ENCODE assay signal across 1 cellular context in genomic region chr2:74740395-74741075, GRCh38.
TF ChIP-seq lines count a peak whose summit lies in the region.

No MANE protein-coding gene starts in this region.

TF ChIP-seq in HepG2, 621 proteins besides CTCF, POLR2A, EP300 and RAD21 (continued from another document and continues in another):
- TF ChIP-seq PRDM10 (CRISPR knock-in tag; IDR thresholded peaks at IDR 0.05; ENCODE audit: low read depth) (peak; percentile 48; the same call in 1 of the 2 replicates), HNRNPL (IDR thresholded peaks at IDR 0.05; ENCODE audit: low read depth, low read length) (peak; percentile 76), ZNF619 (CRISPR knock-in tag; IDR thresholded peaks at IDR 0.05) (0 out of 2 replicates have a peak, but pooled peaks have one; percentile 31), SOX6 (IDR thresholded peaks at IDR 0.05) (no peak), SOX6 (CRISPR knock-in tag; IDR thresholded peaks at IDR 0.05) (peak; percentile 47; the same call in 1 of the 2 replicates), ZBTB20 (CRISPR knock-in tag; IDR thresholded peaks at IDR 0.05; ENCODE audit: borderline replicate concordance, low read depth) (peak; percentile 88; the same call in 1 of the 2 replicates), DDIT3 (CRISPR knock-in tag; IDR thresholded peaks at IDR 0.05) (no peak), AKAP8 (CRISPR knock-in tag; IDR thresholded peaks at IDR 0.05) (peak; percentile 58; the same call in 1 of the 2 replicates), ZNF562 (CRISPR knock-in tag; IDR thresholded peaks at IDR 0.05; ENCODE audit: borderline replicate concordance) (no peak), HMGXB4 (CRISPR knock-in tag; IDR thresholded peaks at IDR 0.05; ENCODE audit: borderline replicate concordance in 1 of 2, low read depth in 1 of 2) (peak; percentile 21 to 70; a peak in 1 of 4 replicates), HNRNPUL1 (IDR thresholded peaks at IDR 0.05; ENCODE audit: low read depth, low read length) (no peak), XRCC5 (optimal IDR thresholded peaks at IDR 0.05; ENCODE audit: low read length) (peak; percentile 55), ZNF772 (CRISPR knock-in tag; IDR thresholded peaks at IDR 0.05) (peak; percentile 40; the same call in 1 of the 2 replicates), RARA (CRISPR knock-in tag; IDR thresholded peaks at IDR 0.05) (peak; percentile 75), RFXANK (CRISPR knock-in tag; IDR thresholded peaks at IDR 0.05) (0 out of 2 replicates have a peak, but pooled peaks have one; percentile 35), MTF2 (CRISPR knock-in tag; IDR thresholded peaks at IDR 0.05; ENCODE audit: borderline replicate concordance) (no peak), ZBTB33 (CRISPR knock-in tag; IDR thresholded peaks at IDR 0.05) (peak; percentile 71; the same call in 1 of the 2 replicates), MLX (CRISPR knock-in tag; IDR thresholded peaks at IDR 0.05) (peak; percentile 85), CREB1 (IDR thresholded peaks at IDR 0.05) (peak; percentile 58), CREB1 (CRISPR knock-in tag; IDR thresholded peaks at IDR 0.05) (no peak; the same call in 1 of the 2 replicates), IRF9 (CRISPR knock-in tag; IDR thresholded peaks at IDR 0.05; ENCODE audit: borderline replicate concordance) (peak; percentile 60), JUND (CRISPR knock-in tag; IDR thresholded peaks at IDR 0.05) (peak; percentile 85), ZNF414 (CRISPR knock-in tag; IDR thresholded peaks at IDR 0.05) (0 out of 2 replicates have a peak, but pooled peaks have one; percentile 82), FOXA1 (IDR thresholded peaks at IDR 0.05) (no peak), FOXA1 (CRISPR knock-in tag; IDR thresholded peaks at IDR 0.05) (peak; percentile 20; the same call in 1 of the 2 replicates), ZMAT3 (CRISPR knock-in tag; conservative IDR thresholded peaks at IDR 0.05) (peak; percentile 64; the same call in 1 of the 2 replicates), SP2 (CRISPR knock-in tag; IDR thresholded peaks at IDR 0.05) (no peak), ELF3 (CRISPR knock-in tag; IDR thresholded peaks at IDR 0.05) (peak; percentile 72), BCLAF1 (IDR thresholded peaks at IDR 0.05) (no peak), THAP11 (CRISPR knock-in tag; IDR thresholded peaks at IDR 0.05) (peak; percentile 55), HOXD1 (CRISPR knock-in tag; IDR thresholded peaks at IDR 0.05) (peak; percentile 85; the same call in 1 of the 2 replicates), ZHX2 (IDR thresholded peaks at IDR 0.05; ENCODE audit: low read depth) (peak; percentile 47; the same call in 1 of the 2 replicates), ZHX2 (CRISPR knock-in tag; IDR thresholded peaks at IDR 0.05; ENCODE audit: borderline replicate concordance) (no peak), TCF7 (IDR thresholded peaks at IDR 0.05; ENCODE audit: low read depth) (peak; percentile 42; the same call in 1 of the 2 replicates)
